ENCODE assay signal across 30 cellular contexts in genomic region chr17:18270851-18271170, GRCh38.
"Had no signal": no experiment of that assay in that cellular context is flagged by ENCODE, and none has a peak within 500 bp of the region (broad histone marks: within the 10 kb centered on the region; RNA-seq: fewer than 3 reads in every experiment).

No MANE protein-coding gene starts in this region.

- H3K27ac Mint-ChIP-seq: stimulated activated effector memory CD8-positive, alpha-beta T cell treated with anti-CD3 and anti-CD28 coated beads, Interleukin-12 subunit alpha, Interleukin-12 subunit beta, amount 100 ng/mL, for 72 hours had no signal

- DNase-seq: dermis blood vessel endothelial cell; effector memory CD4-positive, alpha-beta T cell; erythroblast; esophagus squamous epithelium; foreskin melanocyte; glutamatergic neuron; heart right ventricle; hippocampal formation; kidney glomerular epithelial cell; left colon; left ventricle myocardium superior; lower lobe of right lung; naive thymus-derived CD8-positive, alpha-beta T cell; stimulated activated CD4-positive, alpha-beta T cell treated with anti-CD3 and anti-CD28 coated beads, Interleukin-12 subunit alpha, Interleukin-12 subunit beta, amount 100 ng/mL, for 4 hours; stimulated activated CD4-positive, alpha-beta T cell treated with anti-CD3 and anti-CD28 coated beads, Interleukin-2, amount 100 ng/mL, for 24 hours; stimulated activated CD4-positive, alpha-beta T cell treated with anti-CD3 and anti-CD28 coated beads, Interleukin-4, amount 100 ng/mL, for 24 hours; stimulated activated naive CD8-positive, alpha-beta T cell treated with anti-CD3 and anti-CD28 coated beads, Interleukin-15, Interleukin-2, amounts not matched to agents 100 U/mL and 50 U/mL, for 24 hours; substantia nigra; testis; tibial artery; upper lobe of right lung; uterus had no signal

- H3K27ac ChIP-seq: coronary artery, esophagus squamous epithelium, heart right ventricle, lower lobe of right lung, prostate gland, right atrium auricular region, testis, tibial artery, upper lobe of right lung, uterus had no signal

- H3K9me3 Mint-ChIP-seq: naive thymus-derived CD8-positive, alpha-beta T cell; stimulated activated effector memory CD8-positive, alpha-beta T cell treated with anti-CD3 and anti-CD28 coated beads, Interleukin-12 subunit alpha, Interleukin-12 subunit beta, amount 100 ng/mL, for 72 hours had no signal

- H3K27me3 Mint-ChIP-seq: naive thymus-derived CD8-positive, alpha-beta T cell had no signal

- H3K4me3 ChIP-seq: coronary artery, esophagus squamous epithelium, heart right ventricle, lower lobe of right lung, prostate gland, right atrium auricular region, smooth muscle cell, testis, tibial artery, upper lobe of right lung, uterus had no signal

- H3K27me3 ChIP-seq: esophagus squamous epithelium, heart right ventricle, right atrium auricular region, testis, tibial artery, upper lobe of right lung, uterus had no signal

- H3K4me3 Mint-ChIP-seq: naive thymus-derived CD8-positive, alpha-beta T cell; stimulated activated effector memory CD8-positive, alpha-beta T cell treated with anti-CD3 and anti-CD28 coated beads, Interleukin-12 subunit alpha, Interleukin-12 subunit beta, amount 100 ng/mL, for 72 hours had no signal

- FAIRE-seq: endometrium, islet of Langerhans had no signal

- H3K9me3 ChIP-seq: esophagus squamous epithelium, heart right ventricle, lower lobe of right lung, prostate gland, right atrium auricular region, testis, tibial artery, upper lobe of right lung, uterus had no signal

- H3K4me1 ChIP-seq: lower lobe of right lung, prostate gland, right atrium auricular region, testis, tibial artery, upper lobe of right lung, uterus had no signal

- H3K4me2 ChIP-seq: smooth muscle cell had no signal

- ATAC-seq: left colon; left ventricle myocardium superior; lower lobe of right lung; naive thymus-derived CD8-positive, alpha-beta T cell; sciatic nerve; stimulated activated effector memory CD8-positive, alpha-beta T cell treated with anti-CD3 and anti-CD28 coated beads, Interleukin-12 subunit alpha, Interleukin-12 subunit beta, amount 100 ng/mL, for 72 hours; stimulated activated naive CD8-positive, alpha-beta T cell treated with anti-CD3 and anti-CD28 coated beads, Interleukin-15, Interleukin-2, amounts not matched to agents 100 U/mL and 50 U/mL, for 24 hours; upper lobe of right lung had no signal

- H3K36me3 ChIP-seq: uterus had no signal
